In the genomic region with DNA sequence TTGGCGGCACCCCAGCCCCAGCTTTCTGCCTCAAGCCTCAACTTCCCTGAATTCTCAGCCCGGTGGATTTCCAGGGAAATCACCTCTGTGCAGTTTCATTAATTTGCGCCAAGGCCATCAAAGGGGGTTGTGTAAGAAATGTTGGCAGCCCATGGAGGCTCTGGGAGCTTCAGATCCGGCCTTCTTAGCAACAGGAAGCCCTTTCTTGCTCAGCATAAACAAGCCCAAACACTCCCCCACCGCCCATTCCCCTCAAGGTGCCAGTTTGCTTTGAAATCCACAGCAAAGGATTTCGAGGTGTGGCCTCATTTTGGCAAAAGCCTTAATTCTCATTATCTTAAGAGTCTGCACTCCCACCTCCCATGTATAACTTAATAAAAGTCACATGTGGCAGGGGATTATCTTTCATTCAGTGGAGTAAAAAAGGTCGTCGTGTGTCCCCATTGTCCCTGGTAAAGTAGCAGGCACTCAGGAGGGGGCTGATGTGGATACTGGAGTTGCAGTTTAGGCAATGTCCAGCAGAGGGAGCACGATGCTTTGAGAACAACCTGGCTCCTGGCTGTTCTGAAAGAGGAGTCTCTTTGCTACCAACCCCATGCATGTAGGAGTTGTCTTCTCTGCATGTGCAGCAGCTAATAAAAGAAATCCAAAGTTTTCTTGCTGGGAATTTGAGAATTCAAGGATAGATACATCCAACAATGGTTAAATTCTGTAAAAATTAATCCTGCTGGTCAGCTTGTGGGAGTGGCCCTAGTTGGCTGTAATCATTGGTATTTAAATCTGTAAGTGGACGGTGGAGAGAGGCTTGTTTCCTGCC, we compare ENCODE assay signal across 8 cellular contexts. TPM values are rescaled to one million over a fixed set of nuclear protein-coding genes. Genes with fewer than 3 reads are reported as not detected.
DNase-seq lines count a peak whose midpoint lies in the region; ATAC-seq and TF ChIP-seq lines count a peak whose summit lies in the region.

No MANE protein-coding gene starts in this region.

- WGBS in esophagus squamous epithelium, 2 donors = 12 to 34% methylated on average over 10 of the region's 10 CpGs

- DNase-seq in Caco-2 (peak; percentile 84 to 87), HUDEP-2 (lab: John Stamatoyannopoulos, UW; ENCODE audit: unreplicated experiment in 76 of 76) (peak in 64 of 76 experiments; percentile 1 to 78 (median 50)), activated T-cell treated with anti-CD3 and anti-CD28 coated beads for 1 hour (ENCODE audit: low read depth) (peak; percentile 72), esophagus squamous epithelium (lab: John Stamatoyannopoulos, UW) (no peak)
- DNase-seq in naive thymus-derived CD8-positive, alpha-beta T cell = peak; percentile 44 to 83 (median 68)

- H3K4me2 ChIP-seq in OCI-LY3 (ENCODE audit: low read length) = peak overlapping the region; percentile 29

- H3K27me3 Mint-ChIP-seq in Caco-2 (ENCODE audit: insufficient read depth, unreplicated experiment) = no peaks in the 10 kb centered on the region
- peaks cover 0 to 5% (median 2%) of the 10 kb centered on the region in 5 donors for H3K27me3 Mint-ChIP-seq in naive thymus-derived CD8-positive, alpha-beta T cell
- H3K27me3 Mint-ChIP-seq in stimulated activated memory B cell treated with anti-CD40 and anti-IgM and Interleukin-4, amounts not matched to agents 10 μg/mL and 1 μg/mL and 100 μg/mL, for 72 hours = peaks cover 27% of the 10 kb centered on the region

- CTCF ChIA-PET in Caco-2 (lab: Charles Lee) = interaction anchor here (0.6 to 1.7 kb wide), 3 partner anchors 185 to 892 kb away, joined by 3 to 5 read pairs (median 4); no protein-coding TSS in a partner anchor

- intact Hi-C loops in Caco-2 (cut with micrococcal nuclease; ENCODE audit: unreplicated experiment) = loop anchor here (1.0 to 5.0 kb wide), 6 partner anchors 91 to 401 kb away; no protein-coding TSS in a partner anchor
- intact Hi-C loops in esophagus squamous epithelium (cut with DNase I) = loop anchor here (5.0 to 10.0 kb wide), 2 partner anchors 334 to 396 kb away; no protein-coding TSS in a partner anchor

- H3K36me3 ChIP-seq in Caco-2 (ENCODE audit: control insufficient read depth, insufficient read depth, low read length) (no peaks in the 10 kb centered on the region), OCI-LY3 (replicated peaks; ENCODE audit: low read depth, low read length) (no peaks in the 10 kb centered on the region), esophagus squamous epithelium (no peaks in the 10 kb centered on the region)

- peaks cover 8% of the 10 kb centered on the region for H3K36me3 Mint-ChIP-seq in Caco-2 (ENCODE audit: insufficient read depth, unreplicated experiment)
- no peaks in the 10 kb centered on the region for H3K36me3 Mint-ChIP-seq in naive thymus-derived CD8-positive, alpha-beta T cell
- no peaks in the 10 kb centered on the region for H3K36me3 Mint-ChIP-seq in stimulated activated memory B cell treated with anti-CD40 and anti-IgM and Interleukin-4, amounts not matched to agents 10 μg/mL and 1 μg/mL and 100 μg/mL, for 72 hours

- no peaks in the 10 kb centered on the region for H3K9me3 Mint-ChIP-seq in Caco-2 (ENCODE audit: unreplicated experiment)
- peaks cover 0 to 3% (median 0%) of the 10 kb centered on the region in 9 donors for H3K9me3 Mint-ChIP-seq in naive thymus-derived CD8-positive, alpha-beta T cell
- no peaks in the 10 kb centered on the region for H3K9me3 Mint-ChIP-seq in stimulated activated memory B cell treated with anti-CD40 and anti-IgM and Interleukin-4, amounts not matched to agents 10 μg/mL and 1 μg/mL and 100 μg/mL, for 72 hours

- peaks cover 29% of the 10 kb centered on the region for H3K4me1 Mint-ChIP-seq in Caco-2 (ENCODE audit: low read depth, unreplicated experiment)
- no peaks in the 10 kb centered on the region for H3K4me1 Mint-ChIP-seq in naive thymus-derived CD8-positive, alpha-beta T cell
- no peaks in the 10 kb centered on the region for H3K4me1 Mint-ChIP-seq in stimulated activated memory B cell treated with anti-CD40 and anti-IgM and Interleukin-4, amounts not matched to agents 10 μg/mL and 1 μg/mL and 100 μg/mL, for 72 hours

- H3K79me2 ChIP-seq in OCI-LY3 (ENCODE audit: low read length) = no peaks in the 10 kb centered on the region

- H3K4me3 ChIP-seq in Caco-2 (ENCODE audit: low read depth, low read length) = no peak overlapping the region
- no peak overlapping the region for H3K4me3 ChIP-seq in OCI-LY3 (ENCODE audit: low read length)
- H3K4me3 ChIP-seq in esophagus squamous epithelium = no peak overlapping the region

- H3K27ac ChIP-seq in OCI-LY3 (ENCODE audit: low read length) (no peak overlapping the region), esophagus squamous epithelium (no peak overlapping the region)

- TF ChIP-seq POLR2A in esophagus squamous epithelium (IDR thresholded peaks at IDR 0.05) = no peak

- peak overlapping the region; percentile 69; the same call in 1 of the 2 replicates for H2AFZ ChIP-seq in OCI-LY3 (ENCODE audit: low read depth, low read length)

- TF ChIP-seq CTCF in Caco-2 (IDR thresholded peaks at IDR 0.05; ENCODE audit: insufficient read depth in 1 of 2, low read depth in 1 of 2, low read length in 1 of 2, severe bottlenecking in 1 of 2, unreplicated experiment in 1 of 2) = peak; percentile 86 to 88
- peak; percentile 96 for TF ChIP-seq CTCF in OCI-LY3 (IDR thresholded peaks at IDR 0.05; ENCODE audit: low read depth, low read length)
- peak; percentile 71 to 94 (median 89) for TF ChIP-seq CTCF in esophagus squamous epithelium (IDR thresholded peaks at IDR 0.05)

- H3K9me3 ChIP-seq in Caco-2 = no peaks in the 10 kb centered on the region
- no peaks in the 10 kb centered on the region for H3K9me3 ChIP-seq in OCI-LY3 (ENCODE audit: insufficient read depth, low read length)
- no peaks in the 10 kb centered on the region for H3K9me3 ChIP-seq in esophagus squamous epithelium

- peak overlapping the region; percentile 80 for H3K27ac Mint-ChIP-seq in Caco-2 (ENCODE audit: unreplicated experiment)
- H3K27ac Mint-ChIP-seq in naive thymus-derived CD8-positive, alpha-beta T cell = no peak overlapping the region
- no peak overlapping the region for H3K27ac Mint-ChIP-seq in stimulated activated memory B cell treated with anti-CD40 and anti-IgM and Interleukin-4, amounts not matched to agents 10 μg/mL and 1 μg/mL and 100 μg/mL, for 72 hours

- no TSS peak for BruUV-seq in Caco-2 (replicated peaks; lab: Mats Ljungman, UMichigan)

- H3K4me3 Mint-ChIP-seq in Caco-2 (ENCODE audit: unreplicated experiment) = peak overlapping the region; percentile 29
- no peak overlapping the region for H3K4me3 Mint-ChIP-seq in naive thymus-derived CD8-positive, alpha-beta T cell
- H3K4me3 Mint-ChIP-seq in stimulated activated memory B cell treated with anti-CD40 and anti-IgM and Interleukin-4, amounts not matched to agents 10 μg/mL and 1 μg/mL and 100 μg/mL, for 72 hours = no peak overlapping the region

- H3K4me1 ChIP-seq in Caco-2 = peaks cover 11% of the 10 kb centered on the region
- peaks cover 21% of the 10 kb centered on the region for H3K4me1 ChIP-seq in OCI-LY3 (ENCODE audit: low read length)
- H3K4me1 ChIP-seq in esophagus squamous epithelium = peaks cover 0 to 8% (median 3%) of the 10 kb centered on the region in 3 donors

- ATAC-seq in GM21360 (IDR thresholded peaks at IDR 0.05; ENCODE audit: unreplicated experiment) = peak; percentile 84
- ATAC-seq in naive thymus-derived CD8-positive, alpha-beta T cell = peak; percentile 68 to 74
- ATAC-seq in stimulated activated memory B cell treated with anti-CD40 and anti-IgM and Interleukin-4, amounts not matched to agents 10 μg/mL and 1 μg/mL and 100 μg/mL, for 72 hours = peak; percentile 69

- H3K9ac ChIP-seq in OCI-LY3 (ENCODE audit: low read length) = peak overlapping the region; percentile 12; the same call in 1 of the 2 replicates

- POLR2A ChIA-PET in Caco-2 (lab: Charles Lee) = no interaction called here
- POLR2A ChIA-PET in naive thymus-derived CD8-positive, alpha-beta T cell (lab: Charles Lee) = no interaction called here

- H3K27me3 ChIP-seq in Caco-2 (replicated peaks; ENCODE audit: control insufficient read depth, insufficient read depth, low read length) = no peaks in the 10 kb centered on the region
- no peaks in the 10 kb centered on the region for H3K27me3 ChIP-seq in OCI-LY3 (ENCODE audit: low read depth, low read length)
- H3K27me3 ChIP-seq in esophagus squamous epithelium = no peaks in the 10 kb centered on the region

- H4K20me1 ChIP-seq in OCI-LY3 (ENCODE audit: insufficient read depth, low read length) = no peaks in the 10 kb centered on the region

RNA-seq across cellular contexts. Expression of a gene that starts 39.5 kb away (rescaled TPM):
- total RNA-seq in Caco-2 (2022) (5.6 and 6.9 TPM in 2 replicates), esophagus squamous epithelium (1 to 10 TPM; 1.1 to 6.3 (median 4.4) TPM)
- total RNA-seq in naive thymus-derived CD8-positive, alpha-beta T cell = 1 to 10 TPM; 8.7 to 8.9 TPM
- polyA plus RNA-seq in naive thymus-derived CD8-positive, alpha-beta T cell = under 1 TPM; 0.21 to 0.60 (median 0.48) TPM
